In genomic region chr1:116769050-116769449, GRCh38 we compare ENCODE assay signal across 1 cellular context.
TF ChIP-seq lines count a peak whose summit lies in the region.

No MANE protein-coding gene starts in this region.

TF ChIP-seq in K562, 482 proteins besides CTCF, POLR2A, EP300 and RAD21 (continued from another document):
- no peak for TF ChIP-seq IRF9 (tag; IDR thresholded peaks at IDR 0.05)
- TF ChIP-seq, protein P1, sequence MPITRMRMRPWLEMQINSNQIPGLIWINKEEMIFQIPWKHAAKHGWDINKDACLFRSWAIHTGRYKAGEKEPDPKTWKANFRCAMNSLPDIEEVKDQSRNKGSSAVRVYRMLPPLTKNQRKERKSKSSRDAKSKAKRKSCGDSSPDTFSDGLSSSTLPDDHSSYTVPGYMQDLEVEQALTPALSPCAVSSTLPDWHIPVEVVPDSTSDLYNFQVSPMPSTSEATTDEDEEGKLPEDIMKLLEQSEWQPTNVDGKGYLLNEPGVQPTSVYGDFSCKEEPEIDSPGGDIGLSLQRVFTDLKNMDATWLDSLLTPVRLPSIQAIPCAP (CRISPR knock-in tag; IDR thresholded peaks at IDR 0.05; ENCODE audit: borderline replicate concordance), result no peak
- TF ChIP-seq MEF2D (tag; conservative IDR thresholded peaks at IDR 0.05; ENCODE audit: low read depth), result no peak
